Comparison of ENCODE assay signal across 14 cellular contexts in genomic region chr1:244336232-244336899, GRCh38.
DNase-seq lines count a peak whose midpoint lies in the region; ATAC-seq and TF ChIP-seq lines count a peak whose summit lies in the region.
"Had no signal": no experiment of that assay in that cellular context is flagged by ENCODE, and none has a peak within 500 bp of the region (broad histone marks: within the 10 kb centered on the region; RNA-seq: fewer than 3 reads in every experiment).

No MANE protein-coding gene starts in this region.

- peak overlapping the region; percentile 93 for H2AFZ ChIP-seq in GM23338
- no peak overlapping the region for H2AFZ ChIP-seq in trophoblast cell (ENCODE audit: insufficient read depth, low read length, poor library complexity)

- no peak overlapping the region for H4K91ac ChIP-seq in trophoblast cell (ENCODE audit: low read depth, low read length)

- H3K9me3 ChIP-seq in lower lobe of right lung = no peaks in the 10 kb centered on the region
- H3K9me3 ChIP-seq in trophoblast cell (ENCODE audit: insufficient read depth, low read depth, low read length) = no peaks in the 10 kb centered on the region
- H3K9me3 ChIP-seq in mucosa of descending colon = no peaks in the 10 kb centered on the region
- no peaks in the 10 kb centered on the region for H3K9me3 ChIP-seq in testis
- H3K9me3 ChIP-seq: BLaER1, Caco-2 had no signal

- DNase-seq in GM23338 (ENCODE audit: low spot score) (no peak), ecto neural progenitor cell (ENCODE audit: low spot score) (peak; percentile 37), lower lobe of right lung (peak; percentile 70), trophoblast cell (peak; percentile 75 to 77), mucosa of descending colon (no peak), testis (no peak), NOMO-1 treated with dmso at 0.1 percent for 144 hours (lab: John Stamatoyannopoulos, UW; ENCODE audit: unreplicated experiment) (no peak), RWPE1 (ENCODE audit: low spot score) (no peak)
- DNase-seq: 8988T; AML-193; CD8-positive, alpha-beta memory T cell; DMS53 had no signal

- peak overlapping the region; percentile 2 for H3K14ac ChIP-seq in trophoblast cell (ENCODE audit: low read length)

- no peaks in the 10 kb centered on the region for H3K9me3 Mint-ChIP-seq in GM23338
- H3K9me3 Mint-ChIP-seq: CD8-positive, alpha-beta memory T cell had no signal

- peaks cover 3% of the 10 kb centered on the region for H3K79me1 ChIP-seq in trophoblast cell (ENCODE audit: low read length)

- H4K20me1 ChIP-seq in GM23338 (replicated peaks; ENCODE audit: insufficient read depth) = no peaks in the 10 kb centered on the region
- H4K20me1 ChIP-seq: BLaER1 had no signal

- H3F3A ChIP-seq in GM23338 (replicated peaks; ENCODE audit: low read depth) = no peaks in the 10 kb centered on the region

- H4K12ac ChIP-seq in trophoblast cell (ENCODE audit: low read depth, low read length) = no peak overlapping the region

- no peak overlapping the region for H3K18ac ChIP-seq in trophoblast cell (ENCODE audit: low read length)

- H3K79me2 ChIP-seq in GM23338 (replicated peaks; ENCODE audit: insufficient read depth) = no peaks in the 10 kb centered on the region
- H3K79me2 ChIP-seq in trophoblast cell (ENCODE audit: control insufficient read depth, insufficient read depth, low read length, poor library complexity) = no peaks in the 10 kb centered on the region

- no peak overlapping the region for H3K23ac ChIP-seq in trophoblast cell (ENCODE audit: low read length)

- H3K36me3 ChIP-seq in GM23338 (ENCODE audit: insufficient read depth) = no peaks in the 10 kb centered on the region
- H3K36me3 ChIP-seq in lower lobe of right lung = no peaks in the 10 kb centered on the region
- no peaks in the 10 kb centered on the region for H3K36me3 ChIP-seq in trophoblast cell (ENCODE audit: control insufficient read depth in 1 of 2, insufficient read depth in 2 of 2, low read length in 2 of 2)
- no peaks in the 10 kb centered on the region for H3K36me3 ChIP-seq in mucosa of descending colon (ENCODE audit: low read depth)
- H3K36me3 ChIP-seq in testis (ENCODE audit: low read depth, missing control alignments) = no peaks in the 10 kb centered on the region
- H3K36me3 ChIP-seq: BLaER1 had no signal

- no peak overlapping the region for H3K9ac ChIP-seq in trophoblast cell (ENCODE audit: low read length)
- H3K9ac ChIP-seq: BLaER1 had no signal

- no peak overlapping the region for H3K4me2 ChIP-seq in GM23338
- H3K4me2 ChIP-seq in trophoblast cell (ENCODE audit: low read length) = no peak overlapping the region
- H3K4me2 ChIP-seq: BLaER1 had no signal

- peaks cover 16% of the 10 kb centered on the region for H3K4me1 Mint-ChIP-seq in GM23338

- no peaks in the 10 kb centered on the region for H3K36me3 Mint-ChIP-seq in GM23338 (ENCODE audit: low read depth)

- intact Hi-C loops in lower lobe of right lung (cut with DNase I) = no loop called here
- intact Hi-C loops in mucosa of descending colon (cut with DNase I, micrococcal nuclease) = no loop called here
- intact Hi-C loops in testis (cut with DNase I; ENCODE audit: low total_unique reads) = no loop called here

- H4K8ac ChIP-seq in trophoblast cell (ENCODE audit: low read depth, low read length) = no peak overlapping the region

- no peak overlapping the region for H3K4ac ChIP-seq in trophoblast cell (ENCODE audit: low read depth, low read length)

- no peak overlapping the region for H2BK12ac ChIP-seq in trophoblast cell (ENCODE audit: low read length)

- H3K9me2 ChIP-seq in GM23338 (ENCODE audit: insufficient read depth) = no peaks in the 10 kb centered on the region

- H2BK120ac ChIP-seq in trophoblast cell (ENCODE audit: insufficient read depth, low read length, poor library complexity) = no peak overlapping the region

- H3K4me1 ChIP-seq in GM23338 (ENCODE audit: insufficient read depth) (peaks cover 4% of the 10 kb centered on the region), lower lobe of right lung (no peaks in the 10 kb centered on the region), trophoblast cell (ENCODE audit: control insufficient read depth in 1 of 2, insufficient read depth in 2 of 2, low read length in 2 of 2) (peaks cover 0 to 2% of the 10 kb centered on the region in 2 experiments), mucosa of descending colon (ENCODE audit: low read depth) (peaks cover 2% of the 10 kb centered on the region), testis (peaks cover 9% of the 10 kb centered on the region)
- H3K4me1 ChIP-seq: BLaER1 had no signal

- no peak overlapping the region for H2AK5ac ChIP-seq in trophoblast cell (ENCODE audit: low read length)

- no peak for TF ChIP-seq POLR2A in testis (IDR thresholded peaks at IDR 0.05)

- H3K27me3 ChIP-seq in GM23338 (ENCODE audit: insufficient read depth) (no peaks in the 10 kb centered on the region), lower lobe of right lung (ENCODE audit: low read depth) (no peaks in the 10 kb centered on the region), trophoblast cell (ENCODE audit: insufficient read depth, low read length) (no peaks in the 10 kb centered on the region), testis (no peaks in the 10 kb centered on the region)
- H3K27me3 ChIP-seq: BLaER1 had no signal

- H3K4me3 ChIP-seq in GM23338 (no peak overlapping the region), lower lobe of right lung (no peak overlapping the region), trophoblast cell (ENCODE audit: low read depth, low read length) (no peak overlapping the region), mucosa of descending colon (no peak overlapping the region), testis (no peak overlapping the region)
- H3K4me3 ChIP-seq: BLaER1 had no signal

- CTCF ChIA-PET in RWPE1 (lab: Yijun Ruan, JAX) = no interaction called here

- no peak for TF ChIP-seq CTCF in GM23338 (conservative IDR thresholded peaks at IDR 0.05; ENCODE audit: low read depth in 2 of 2)
- TF ChIP-seq CTCF in lower lobe of right lung (IDR thresholded peaks at IDR 0.05) = no peak
- TF ChIP-seq CTCF in mucosa of descending colon (IDR thresholded peaks at IDR 0.05) = no peak
- TF ChIP-seq CTCF in testis (IDR thresholded peaks at IDR 0.05) = no peak
- no peak for TF ChIP-seq CTCF in RWPE1 (conservative IDR thresholded peaks at IDR 0.05; ENCODE audit: low read depth)

- H3K27ac Mint-ChIP-seq in GM23338 = no peak overlapping the region
- H3K27ac Mint-ChIP-seq: CD8-positive, alpha-beta memory T cell had no signal

- H2BK5ac ChIP-seq in trophoblast cell (ENCODE audit: low read depth, low read length, poor library complexity) = no peak overlapping the region

- no CpG with 5 or more reads among the region's 12 CpGs for WGBS in trophoblast cell (ENCODE audit: extremely low coverage, insufficient coverage, insufficient read length)
- 91 to 92% methylated on average over 12 of the region's 12 CpGs for WGBS in testis, 2 donors

- POLR2A ChIA-PET in RWPE1 (lab: Yijun Ruan, JAX; ENCODE audit: low non-redundant PET) = no interaction called here

- 0 out of 2 replicates have a peak overlapping the region, but pooled peaks have one; percentile 63 for H3K27ac ChIP-seq in GM23338 (ENCODE audit: low read depth)
- H3K27ac ChIP-seq in lower lobe of right lung = peak overlapping the region; percentile 56
- H3K27ac ChIP-seq in trophoblast cell (ENCODE audit: low read depth, low read length) = no peak overlapping the region
- no peak overlapping the region for H3K27ac ChIP-seq in testis
- no peak overlapping the region for H3K27ac ChIP-seq in RWPE1
- H3K27ac ChIP-seq: BLaER1 had no signal

- H3K27me3 Mint-ChIP-seq in GM23338 (ENCODE audit: insufficient read depth, low read depth, poor library complexity) = peaks cover 5% of the 10 kb centered on the region

- no peak overlapping the region for H3K4me3 Mint-ChIP-seq in GM23338
- H3K4me3 Mint-ChIP-seq: CD8-positive, alpha-beta memory T cell had no signal

- ATAC-seq in GM23338 (peak; percentile 34; the same call in 2 of the 3 replicates), lower lobe of right lung (peak; percentile 76 to 93), mucosa of descending colon (no peak)

TF ChIP-seq in GM23338, 12 proteins besides CTCF, POLR2A, EP300 and RAD21 (continues in another document):
- TF ChIP-seq POLR2AphosphoS5 (IDR thresholded peaks at IDR 0.05; ENCODE audit: low read depth) (no peak), REST (IDR thresholded peaks at IDR 0.05; ENCODE audit: unreplicated experiment) (no peak)

Comparison
In these comparisons a context has a peak if more than half of its experiments do, and no peak if none do; other contexts are left out.
1. DNase-seq: peak in ecto neural progenitor cell (single experiment), lower lobe of right lung (single experiment) and trophoblast cell (2 of 2); none in GM23338 (single experiment), mucosa of descending colon (0 of 3), testis (single experiment), NOMO-1 treated with dmso at 0.1 percent for 144 hours (single experiment) and RWPE1 (single experiment).
2. H3K27ac ChIP-seq: peak in GM23338 (single experiment) and lower lobe of right lung (single experiment); none in trophoblast cell (single experiment), testis (0 of 2) and RWPE1 (single experiment).